ENCODE assay signal across 38 cellular contexts in genomic region chr9:101065930-101066329, GRCh38. TPM values are rescaled to one million over a fixed set of nuclear protein-coding genes. Genes with fewer than 3 reads are reported as not detected.
"Had no signal": no experiment of that assay in that cellular context is flagged by ENCODE, and none has a peak within 500 bp of the region (broad histone marks: within the 10 kb centered on the region; RNA-seq: fewer than 3 reads in every experiment).

No MANE protein-coding gene starts in this region.

- H3K9me3 ChIP-seq: MG63 had no signal

- H3K4me3 ChIP-seq: MG63 had no signal

- H3K27me3 ChIP-seq: MG63 had no signal

- DNase-seq: Karpas-422, Kasumi-1, MG63, MM.1S, MV-4-11, NCI-H1048, NCI-H1092, NCI-H1092 treated with DMSO at 0.1 percent for 48 hours, NCI-H1105, NCI-H1105 treated with DMSO at 0.1 percent for 48 hours, NCI-H1417, NCI-H1417 treated with DMSO at 0.1 percent for 48 hours, NCI-H1436, NCI-H1436 treated with DMSO at 0.1 percent for 48 hours, NCI-H146, NCI-H1694, NCI-H1694 treated with DMSO at 0.1 percent for 48 hours, NCI-H187, NCI-H187 treated with DMSO at 0.1 percent for 48 hours, NCI-H1930, NCI-H2029, NCI-H2029 treated with DMSO at 0.1 percent for 48 hours, NCI-H2081, NCI-H2081 treated with DMSO at 0.1 percent for 48 hours, NCI-H2107, NCI-H2171, NCI-H2171 treated with DMSO at 0.1 percent for 48 hours, NCI-H2227 treated with DMSO at 0.1 percent for 48 hours, NCI-H226, NCI-H345, NCI-H446, NCI-H446 treated with DMSO at 0.1 percent for 48 hours, NCI-H510A, NCI-H510A treated with DMSO at 0.1 percent for 48 hours had no signal

- H3K36me3 ChIP-seq: MG63 had no signal

RNA-seq across cellular contexts. Expression of gene PLPPR1, which starts 37.4 kb away (rescaled TPM):
- total RNA-seq: LHCN-M2, M059J, MCF 10A, NCI-H460 had no signal
